In genomic region chr6:134031696-134032255, GRCh38 we compare ENCODE assay signal across 24 cellular contexts. TPM values are rescaled to one million over a fixed set of nuclear protein-coding genes. Genes with fewer than 3 reads are reported as not detected.
DNase-seq lines count a peak whose midpoint lies in the region; ATAC-seq, FAIRE-seq and TF ChIP-seq lines count a peak whose summit lies in the region.
"Had no signal": no experiment of that assay in that cellular context is flagged by ENCODE, and none has a peak within 500 bp of the region (broad histone marks: within the 10 kb centered on the region; RNA-seq: fewer than 3 reads in every experiment).

No MANE protein-coding gene starts in this region.

- H3K56ac ChIP-seq in IMR-90 (ENCODE audit: extremely low read depth, insufficient read depth, low read length), result no peak overlapping the region

- CTCF ChIA-PET in IMR-90 (lab: Yijun Ruan, JAX), result no interaction called here
- CTCF ChIA-PET in activated CD4-positive, alpha-beta T cell treated with anti-CD3 and anti-CD28 coated beads for 36 hours (lab: Charles Lee), result interaction anchor here (0.6 to 0.9 kb wide), 2 partner anchors 18 to 31 kb away, joined by 3 read pairs; no protein-coding TSS in a partner anchor

- no peak overlapping the region for H2BK20ac ChIP-seq in IMR-90 (ENCODE audit: low read depth, low read length)

- dilution Hi-C loops in IMR-90 (cut with HindIII; ENCODE audit: low sequenced_read_pairs, unreplicated experiment), result no loop called here

- peak; percentile 8 for DNase-seq in AG08395 (ENCODE audit: low spot score)
- DNase-seq in IMR-90, result peak; percentile 68
- DNase-seq in astrocyte (ENCODE audit: low read depth), result peak; percentile 86
- peak; percentile 54 for DNase-seq in fibroblast of the aortic adventitia (ENCODE audit: low read depth)
- DNase-seq in activated CD4-positive, alpha-beta T cell treated with anti-CD3 and anti-CD28 coated beads for 36 hours, result no peak
- DNase-seq in HFFc6, result no peak
- DNase-seq in sigmoid colon, result no peak
- DNase-seq in C1 segment of cervical spinal cord (lab: John Stamatoyannopoulos, UW), result no peak
- DNase-seq: activated CD4-positive, CD25-positive, alpha-beta regulatory T cell treated with anti-CD3 and anti-CD28 coated beads, Interleukin-2, amount 50 U/mL, for 72 hours; activated CD8-positive, alpha-beta memory T cell treated with anti-CD3 and anti-CD28 coated beads for 24 hours; activated naive CD4-positive, alpha-beta T cell treated with Interleukin-2 at 50 U/mL for 16 hours; activated T-cell treated with anti-CD3 and anti-CD28 coated beads, Interleukin-2, amount 50 U/mL, for 4 hours; amygdala; BE2C; COR-L47; DND-41; left lung; naive thymus-derived CD8-positive, alpha-beta T cell; NCI-H1694; NCI-H774; right cardiac atrium; SHP77 treated with DMSO at 0.1 percent for 48 hours; upper lobe of right lung had no signal

- no peak overlapping the region for H2AFZ ChIP-seq in IMR-90 (replicated peaks; ENCODE audit: low read length, poor library complexity)
- no peak overlapping the region for H2AFZ ChIP-seq in astrocyte (ENCODE audit: low read depth, low read length)

- no peaks in the 10 kb centered on the region for H4K20me1 ChIP-seq in IMR-90 (ENCODE audit: insufficient read depth, low read length)
- H4K20me1 ChIP-seq in astrocyte (ENCODE audit: insufficient read depth, low read length), result no peaks in the 10 kb centered on the region

- H2BK120ac ChIP-seq in IMR-90 (ENCODE audit: low read depth, low read length), result no peak overlapping the region

- no peak overlapping the region for H2BK15ac ChIP-seq in IMR-90 (ENCODE audit: low read depth, low read length)

- no peak for TF ChIP-seq EP300 in sigmoid colon (IDR thresholded peaks at IDR 0.05)

- H3K9me3 ChIP-seq in IMR-90 (ENCODE audit: control insufficient read depth, insufficient read depth, low read length), result peaks cover 2% of the 10 kb centered on the region; the same call in 1 of the 2 replicates
- H3K9me3 ChIP-seq in astrocyte (ENCODE audit: insufficient read depth, low read depth, low read length), result no peaks in the 10 kb centered on the region
- no peaks in the 10 kb centered on the region for H3K9me3 ChIP-seq in sigmoid colon
- H3K9me3 ChIP-seq: BE2C, left lung, upper lobe of right lung had no signal

- H3K9ac ChIP-seq in IMR-90 (ENCODE audit: low read depth, low read length) (no peak overlapping the region), astrocyte (ENCODE audit: low read length) (no peak overlapping the region)

- no peaks in the 10 kb centered on the region for H3K79me1 ChIP-seq in IMR-90 (ENCODE audit: low read depth in 1 of 2, low read length in 2 of 2)

- no peaks in the 10 kb centered on the region for H3K79me2 ChIP-seq in astrocyte (ENCODE audit: insufficient read depth, low read length)

- no peak overlapping the region for H3K4ac ChIP-seq in IMR-90 (ENCODE audit: low read depth, low read length)

- peak; percentile 61 for ATAC-seq in IMR-90 (ENCODE audit: low read depth)
- no peak for ATAC-seq in activated CD4-positive, alpha-beta T cell treated with anti-CD3 and anti-CD28 coated beads for 36 hours
- ATAC-seq: activated T-cell treated with anti-CD3 and anti-CD28 coated beads, Interleukin-2, amount 50 U/mL, for 4 hours; HCT116; left lung; naive thymus-derived CD8-positive, alpha-beta T cell; right cardiac atrium; upper lobe of right lung had no signal

- H3K9me3 Mint-ChIP-seq in astrocyte (ENCODE audit: unreplicated experiment) (no peaks in the 10 kb centered on the region), HFFc6 (no peaks in the 10 kb centered on the region; the same call in 1 of the 2 replicates)
- H3K9me3 Mint-ChIP-seq in activated CD4-positive, alpha-beta T cell treated with anti-CD3 and anti-CD28 coated beads for 36 hours (ENCODE audit: low read depth), result no peaks in the 10 kb centered on the region
- H3K9me3 Mint-ChIP-seq: activated T-cell treated with anti-CD3 and anti-CD28 coated beads, Interleukin-2, amount 50 U/mL, for 4 hours; naive thymus-derived CD8-positive, alpha-beta T cell had no signal

- intact Hi-C loops in IMR-90 (cut with micrococcal nuclease) (no loop called here), sigmoid colon (cut with DNase I) (no loop called here)
- intact Hi-C loops in activated CD4-positive, alpha-beta T cell treated with anti-CD3 and anti-CD28 coated beads for 36 hours (cut with DNase I, micrococcal nuclease), result no loop called here

- in situ Hi-C loops in IMR-90 (cut with MboI; ENCODE audit: low sequenced_read_pairs), result no loop called here

- no peak overlapping the region for H4K5ac ChIP-seq in IMR-90 (ENCODE audit: low read depth, low read length)

- H2BK5ac ChIP-seq in IMR-90 (ENCODE audit: low read depth, low read length, poor library complexity, severe bottlenecking), result no peak overlapping the region

- H3K27me3 ChIP-seq in IMR-90 (ENCODE audit: control insufficient read depth, insufficient read depth, low read length) (no peaks in the 10 kb centered on the region), astrocyte (ENCODE audit: insufficient read depth, low read length) (no peaks in the 10 kb centered on the region), sigmoid colon (no peaks in the 10 kb centered on the region)
- H3K27me3 ChIP-seq: BE2C, left lung, upper lobe of right lung had no signal

- FAIRE-seq in astrocyte (lab: Jason Lieb, UNC), result no peak

- no peak overlapping the region for H3K18ac ChIP-seq in IMR-90 (ENCODE audit: low read depth, low read length)

- TF ChIP-seq CTCF in IMR-90 (conservative IDR thresholded peaks at IDR 0.05; ENCODE audit: low read depth, low read length) (no peak), astrocyte (IDR thresholded peaks at IDR 0.05; ENCODE audit: insufficient read depth, low read depth, low read length) (no peak), fibroblast of the aortic adventitia (IDR thresholded peaks at IDR 0.05; ENCODE audit: insufficient read depth, low read length) (no peak), HFFc6 (IDR thresholded peaks at IDR 0.05) (no peak), sigmoid colon (IDR thresholded peaks at IDR 0.05) (no peak)

- H3K4me3 Mint-ChIP-seq in astrocyte (ENCODE audit: unreplicated experiment) (no peak overlapping the region), HFFc6 (no peak overlapping the region)
- H3K4me3 Mint-ChIP-seq in activated CD4-positive, alpha-beta T cell treated with anti-CD3 and anti-CD28 coated beads for 36 hours, result no peak overlapping the region
- H3K4me3 Mint-ChIP-seq: activated T-cell treated with anti-CD3 and anti-CD28 coated beads, Interleukin-2, amount 50 U/mL, for 4 hours; naive thymus-derived CD8-positive, alpha-beta T cell had no signal

- no peak overlapping the region for H3K27ac ChIP-seq in IMR-90 (ENCODE audit: insufficient read depth, low read length)
- H3K27ac ChIP-seq in astrocyte (ENCODE audit: low read depth, low read length), result peak overlapping the region; percentile 19
- H3K27ac ChIP-seq in sigmoid colon, result no peak overlapping the region
- H3K27ac ChIP-seq: left lung, upper lobe of right lung had no signal

- no TSS peak for BruUV-seq in IMR-90 (replicated peaks; lab: Mats Ljungman, UMichigan)

- H3K36me3 Mint-ChIP-seq in astrocyte (ENCODE audit: low read depth, unreplicated experiment) (peaks cover 2% of the 10 kb centered on the region), HFFc6 (ENCODE audit: low read depth) (peaks cover 10% of the 10 kb centered on the region)
- H3K36me3 Mint-ChIP-seq in activated CD4-positive, alpha-beta T cell treated with anti-CD3 and anti-CD28 coated beads for 36 hours (ENCODE audit: low read depth), result no peaks in the 10 kb centered on the region
- H3K36me3 Mint-ChIP-seq: naive thymus-derived CD8-positive, alpha-beta T cell had no signal

- H2AK5ac ChIP-seq in IMR-90 (ENCODE audit: low read depth, low read length), result no peak overlapping the region

- H3K27me3 Mint-ChIP-seq in astrocyte (ENCODE audit: low read depth, unreplicated experiment) (no peaks in the 10 kb centered on the region), HFFc6 (ENCODE audit: insufficient read depth) (peaks cover 23% of the 10 kb centered on the region)
- H3K27me3 Mint-ChIP-seq in activated CD4-positive, alpha-beta T cell treated with anti-CD3 and anti-CD28 coated beads for 36 hours, result no peaks in the 10 kb centered on the region

- H3K27ac Mint-ChIP-seq in astrocyte (ENCODE audit: unreplicated experiment), result peak overlapping the region; percentile 44
- H3K27ac Mint-ChIP-seq in activated CD4-positive, alpha-beta T cell treated with anti-CD3 and anti-CD28 coated beads for 36 hours, result no peak overlapping the region
- no peak overlapping the region for H3K27ac Mint-ChIP-seq in HFFc6
- H3K27ac Mint-ChIP-seq: naive thymus-derived CD8-positive, alpha-beta T cell had no signal

- H3K23ac ChIP-seq in IMR-90 (ENCODE audit: low read depth, low read length), result no peak overlapping the region

- no peak overlapping the region for H2AK9ac ChIP-seq in IMR-90 (replicated peaks; ENCODE audit: low read depth, low read length, poor library complexity)

- H3K36me3 ChIP-seq in IMR-90 (ENCODE audit: control insufficient read depth, insufficient read depth, low read length), result peaks cover 2% of the 10 kb centered on the region; the same call in 1 of the 2 replicates
- H3K36me3 ChIP-seq in astrocyte (ENCODE audit: insufficient read depth, low read length), result no peaks in the 10 kb centered on the region
- peaks cover 0 to 6% (median 0%) of the 10 kb centered on the region in 4 donors for H3K36me3 ChIP-seq in sigmoid colon
- H3K36me3 ChIP-seq: BE2C, left lung, upper lobe of right lung had no signal

- H4K8ac ChIP-seq in IMR-90 (ENCODE audit: low read depth in 2 of 2, low read length in 2 of 2), result no peak overlapping the region

- no peak overlapping the region for H3K4me3 ChIP-seq in IMR-90 (ENCODE audit: insufficient read depth, low read depth, low read length)
- H3K4me3 ChIP-seq in astrocyte (ENCODE audit: insufficient read depth, low read depth, low read length), result no peak overlapping the region
- no peak overlapping the region for H3K4me3 ChIP-seq in fibroblast of the aortic adventitia (ENCODE audit: low read depth, low read length)
- H3K4me3 ChIP-seq in sigmoid colon, result no peak overlapping the region
- H3K4me3 ChIP-seq: left lung, upper lobe of right lung had no signal

- POLR2A ChIA-PET in IMR-90 (lab: Charles Lee; ENCODE audit: unreplicated experiment), result no interaction called here
- POLR2A ChIA-PET in activated CD4-positive, alpha-beta T cell treated with anti-CD3 and anti-CD28 coated beads for 36 hours (lab: Charles Lee), result no interaction called here

- H3K4me1 Mint-ChIP-seq in astrocyte (ENCODE audit: low read depth, unreplicated experiment) (peaks cover 39% of the 10 kb centered on the region), HFFc6 (ENCODE audit: low read depth) (peaks cover 45% of the 10 kb centered on the region)
- peaks cover 12% of the 10 kb centered on the region for H3K4me1 Mint-ChIP-seq in activated CD4-positive, alpha-beta T cell treated with anti-CD3 and anti-CD28 coated beads for 36 hours

- H3K4me2 ChIP-seq in IMR-90 (ENCODE audit: low read depth, low read length) (no peak overlapping the region), astrocyte (ENCODE audit: low read length) (peak overlapping the region; percentile 50)

- peaks cover 8% of the 10 kb centered on the region; the same call in 1 of the 2 replicates for H3K9me1 ChIP-seq in IMR-90 (ENCODE audit: insufficient read depth, low read length)

- no peak for TF ChIP-seq RAD21 in IMR-90 (IDR thresholded peaks at IDR 0.05; ENCODE audit: low read length)

- peaks cover 4% of the 10 kb centered on the region for H3K4me1 ChIP-seq in IMR-90 (ENCODE audit: control insufficient read depth, insufficient read depth, low read length)
- peaks cover 31% of the 10 kb centered on the region for H3K4me1 ChIP-seq in astrocyte (ENCODE audit: insufficient read depth, low read length)
- H3K4me1 ChIP-seq in sigmoid colon, result peaks cover 0 to 17% (median 3%) of the 10 kb centered on the region in 4 donors
- H3K4me1 ChIP-seq: left lung, upper lobe of right lung had no signal

- no CpG with 5 or more reads among the region's 2 CpGs for WGBS in IMR-90 (ENCODE audit: extremely low coverage in 2 of 2, insufficient read length in 1 of 2), 2 experiments
- 91 to 92% methylated on average over 2 of the region's 2 CpGs for WGBS in sigmoid colon, 2 donors

- H3K14ac ChIP-seq in IMR-90 (replicated peaks; ENCODE audit: low read depth, low read length), result no peak overlapping the region

- no peak for TF ChIP-seq POLR2A in IMR-90 (IDR thresholded peaks at IDR 0.05; ENCODE audit: low read depth, low read length)
- TF ChIP-seq POLR2A in sigmoid colon (IDR thresholded peaks at IDR 0.05), result no peak

- H4K91ac ChIP-seq in IMR-90 (ENCODE audit: insufficient read depth, low read depth, low read length), result no peak overlapping the region

RNA-seq across cellular contexts. Expression of gene SLC2A12, which starts 20.6 kb away (rescaled TPM):
- total RNA-seq in IMR-90 (2012; rRNA removed) (11.5 and 12.5 TPM in 2 replicates), astrocyte (5.5 and 9.5 TPM in 2 replicates), fibroblast of the aortic adventitia (ENCODE audit: low replicate concordance) (3.3 and 8.6 TPM in 2 replicates), sigmoid colon (10 to 100 TPM in 2 of 4 donors, 1 to 10 TPM in 2; 4.6 to 20.7 (median 10.9) TPM)
- polyA plus RNA-seq in IMR-90 (2012; rRNA removed) (4.8 and 5.8 TPM in 2 replicates), sigmoid colon (under 1 TPM in 2 of 3 donors, not detected in 1; under 0.01 to 0.32 TPM)
- 1.6 and 2.4 TPM in 2 replicates for polyA plus RNA-seq in IMR-90 (2012; cell fraction: cytosol; rRNA removed)
- 0.59 and 3.6 TPM in 2 replicates for polyA plus RNA-seq in IMR-90 (2012; cell fraction: nucleus; rRNA removed; ENCODE audit: low replicate concordance)
- under 1 TPM; 0.33 to 0.41 TPM for total RNA-seq in activated CD4-positive, alpha-beta T cell treated with anti-CD3 and anti-CD28 coated beads for 36 hours
- under 1 TPM; 0.40 to 0.71 (median 0.63) TPM for total RNA-seq in HFFc6 (2021; fragmentation: NEBNext Ultra II Directional; extraction: Animal tissue kit (Norgen Biotek cat#: 25700))
- total RNA-seq: activated T-cell treated with anti-CD3 and anti-CD28 coated beads, Interleukin-2, amount 50 U/mL, for 4 hours; naive thymus-derived CD8-positive, alpha-beta T cell had no signal
- polyA plus RNA-seq: naive thymus-derived CD8-positive, alpha-beta T cell had no signal

Comparison
In these comparisons a context has a peak if more than half of its experiments do, and no peak if none do; other contexts are left out.
1. DNase-seq: peak in AG08395 (single experiment), IMR-90 (single experiment), astrocyte (single experiment) and fibroblast of the aortic adventitia (single experiment); none in activated CD4-positive, alpha-beta T cell treated with anti-CD3 and anti-CD28 coated beads for 36 hours (single experiment), HFFc6 (single experiment), sigmoid colon (single experiment) and C1 segment of cervical spinal cord (0 of 14).